1 cellular context compared by ENCODE assay signal in the genomic region with DNA sequence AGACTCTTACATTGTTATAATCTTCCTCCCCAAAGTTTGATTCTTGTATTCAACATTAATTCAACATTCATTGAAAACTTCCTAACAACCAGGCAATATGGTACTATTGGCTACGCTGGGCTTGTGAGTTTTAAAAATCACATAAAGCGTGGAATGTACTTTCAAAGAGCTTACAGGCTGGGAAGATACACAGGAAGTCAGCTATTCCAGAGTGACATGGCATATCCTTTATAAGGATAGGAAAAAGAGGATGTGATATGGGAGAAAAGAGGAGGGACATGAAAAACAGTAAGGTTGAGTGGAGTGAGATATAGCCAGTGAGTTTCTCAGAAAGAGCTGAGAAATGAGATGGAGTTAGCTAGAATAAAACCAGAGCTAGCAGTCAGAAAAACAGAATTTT.
TF ChIP-seq lines count a peak whose summit lies in the region.

No MANE protein-coding gene starts in this region.

TF ChIP-seq in GM23338, 12 proteins besides CTCF, POLR2A, EP300 and RAD21:
- TF ChIP-seq, protein P1, sequence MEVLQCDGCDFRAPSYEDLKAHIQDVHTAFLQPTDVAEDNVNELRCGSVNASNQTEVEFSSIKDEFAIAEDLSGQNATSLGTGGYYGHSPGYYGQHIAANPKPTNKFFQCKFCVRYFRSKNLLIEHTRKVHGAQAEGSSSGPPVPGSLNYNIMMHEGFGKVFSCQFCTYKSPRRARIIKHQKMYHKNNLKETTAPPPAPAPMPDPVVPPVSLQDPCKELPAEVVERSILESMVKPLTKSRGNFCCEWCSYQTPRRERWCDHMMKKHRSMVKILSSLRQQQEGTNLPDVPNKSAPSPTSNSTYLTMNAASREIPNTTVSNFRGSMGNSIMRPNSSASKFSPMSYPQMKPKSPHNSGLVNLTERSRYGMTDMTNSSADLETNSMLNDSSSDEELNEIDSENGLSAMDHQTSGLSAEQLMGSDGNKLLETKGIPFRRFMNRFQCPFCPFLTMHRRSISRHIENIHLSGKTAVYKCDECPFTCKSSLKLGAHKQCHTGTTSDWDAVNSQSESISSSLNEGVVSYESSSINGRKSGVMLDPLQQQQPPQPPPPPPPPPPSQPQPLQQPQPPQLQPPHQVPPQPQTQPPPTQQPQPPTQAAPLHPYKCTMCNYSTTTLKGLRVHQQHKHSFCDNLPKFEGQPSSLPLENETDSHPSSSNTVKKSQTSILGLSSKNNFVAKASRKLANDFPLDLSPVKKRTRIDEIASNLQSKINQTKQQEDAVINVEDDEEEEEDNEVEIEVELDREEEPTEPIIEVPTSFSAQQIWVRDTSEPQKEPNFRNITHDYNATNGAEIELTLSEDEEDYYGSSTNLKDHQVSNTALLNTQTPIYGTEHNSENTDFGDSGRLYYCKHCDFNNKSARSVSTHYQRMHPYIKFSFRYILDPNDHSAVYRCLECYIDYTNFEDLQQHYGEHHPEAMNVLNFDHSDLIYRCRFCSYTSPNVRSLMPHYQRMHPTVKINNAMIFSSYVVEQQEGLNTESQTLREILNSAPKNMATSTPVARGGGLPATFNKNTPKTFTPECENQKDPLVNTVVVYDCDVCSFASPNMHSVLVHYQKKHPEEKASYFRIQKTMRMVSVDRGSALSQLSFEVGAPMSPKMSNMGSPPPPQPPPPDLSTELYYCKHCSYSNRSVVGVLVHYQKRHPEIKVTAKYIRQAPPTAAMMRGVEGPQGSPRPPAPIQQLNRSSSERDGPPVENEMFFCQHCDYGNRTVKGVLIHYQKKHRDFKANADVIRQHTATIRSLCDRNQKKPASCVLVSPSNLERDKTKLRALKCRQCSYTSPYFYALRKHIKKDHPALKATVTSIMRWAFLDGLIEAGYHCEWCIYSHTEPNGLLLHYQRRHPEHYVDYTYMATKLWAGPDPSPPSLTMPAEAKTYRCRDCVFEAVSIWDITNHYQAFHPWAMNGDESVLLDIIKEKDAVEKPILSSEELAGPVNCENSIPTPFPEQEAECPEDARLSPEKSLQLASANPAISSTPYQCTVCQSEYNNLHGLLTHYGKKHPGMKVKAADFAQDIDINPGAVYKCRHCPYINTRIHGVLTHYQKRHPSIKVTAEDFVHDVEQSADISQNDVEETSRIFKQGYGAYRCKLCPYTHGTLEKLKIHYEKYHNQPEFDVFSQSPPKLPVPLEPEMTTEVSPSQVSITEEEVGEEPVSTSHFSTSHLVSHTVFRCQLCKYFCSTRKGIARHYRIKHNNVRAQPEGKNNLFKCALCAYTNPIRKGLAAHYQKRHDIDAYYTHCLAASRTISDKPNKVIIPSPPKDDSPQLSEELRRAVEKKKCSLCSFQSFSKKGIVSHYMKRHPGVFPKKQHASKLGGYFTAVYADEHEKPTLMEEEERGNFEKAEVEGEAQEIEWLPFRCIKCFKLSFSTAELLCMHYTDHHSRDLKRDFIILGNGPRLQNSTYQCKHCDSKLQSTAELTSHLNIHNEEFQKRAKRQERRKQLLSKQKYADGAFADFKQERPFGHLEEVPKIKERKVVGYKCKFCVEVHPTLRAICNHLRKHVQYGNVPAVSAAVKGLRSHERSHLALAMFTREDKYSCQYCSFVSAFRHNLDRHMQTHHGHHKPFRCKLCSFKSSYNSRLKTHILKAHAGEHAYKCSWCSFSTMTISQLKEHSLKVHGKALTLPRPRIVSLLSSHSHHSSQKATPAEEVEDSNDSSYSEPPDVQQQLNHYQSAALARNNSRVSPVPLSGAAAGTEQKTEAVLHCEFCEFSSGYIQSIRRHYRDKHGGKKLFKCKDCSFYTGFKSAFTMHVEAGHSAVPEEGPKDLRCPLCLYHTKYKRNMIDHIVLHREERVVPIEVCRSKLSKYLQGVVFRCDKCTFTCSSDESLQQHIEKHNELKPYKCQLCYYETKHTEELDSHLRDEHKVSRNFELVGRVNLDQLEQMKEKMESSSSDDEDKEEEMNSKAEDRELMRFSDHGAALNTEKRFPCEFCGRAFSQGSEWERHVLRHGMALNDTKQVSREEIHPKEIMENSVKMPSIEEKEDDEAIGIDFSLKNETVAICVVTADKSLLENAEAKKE (CRISPR knock-in tag; IDR thresholded peaks at IDR 0.05) = no peak
- TF ChIP-seq POLR2AphosphoS5 (IDR thresholded peaks at IDR 0.05; ENCODE audit: low read depth) (no peak), JUNB (IDR thresholded peaks at IDR 0.05; ENCODE audit: unreplicated experiment) (no peak), EZH2 (IDR thresholded peaks at IDR 0.05; ENCODE audit: low read depth, unreplicated experiment) (no peak), ZNF331 (CRISPR knock-in tag; IDR thresholded peaks at IDR 0.05; ENCODE audit: low read depth) (no peak)
